12 cellular contexts compared by ENCODE assay signal in genomic region chr2:233912799-233913423, GRCh38. TPM values are rescaled to one million over a fixed set of nuclear protein-coding genes. Genes with fewer than 3 reads are reported as not detected.
DNase-seq lines count a peak whose midpoint lies in the region; ATAC-seq and TF ChIP-seq lines count a peak whose summit lies in the region.
"Had no signal": no experiment of that assay in that cellular context is flagged by ENCODE, and none has a peak within 500 bp of the region (broad histone marks: within the 10 kb centered on the region; RNA-seq: fewer than 3 reads in every experiment).

No MANE protein-coding gene starts in this region.

- H3K4me3 Mint-ChIP-seq in MCF 10A (ENCODE audit: unreplicated experiment) = no peak overlapping the region

- H3K9me3 Mint-ChIP-seq in MCF 10A (ENCODE audit: unreplicated experiment) = no peaks in the 10 kb centered on the region

- peaks cover 61% of the 10 kb centered on the region for H3K27me3 Mint-ChIP-seq in MCF 10A (ENCODE audit: insufficient read depth, unreplicated experiment)

- DNase-seq in MCF 10A (ENCODE audit: unreplicated experiment) = peak; percentile 42
- DNase-seq in breast epithelium (ENCODE audit: low spot score in 2 of 2) = no peak
- peak; percentile 4 for DNase-seq in T1000 (lab: John Stamatoyannopoulos, UW)
- peak; percentile 26 to 67 for DNase-seq in foreskin fibroblast
- peak; percentile 51 for DNase-seq in stimulated activated CD8-positive, alpha-beta memory T cell treated with anti-CD3 and anti-CD28 coated beads, Interleukin-4, amount 100 ng/mL, for 48 hours
- DNase-seq in NCI-H2196 (lab: John Stamatoyannopoulos, UW; ENCODE audit: unreplicated experiment) = no peak
- no peak for DNase-seq in ureter (ENCODE audit: low spot score)
- DNase-seq: foreskin melanocyte had no signal

- CTCF ChIA-PET in MCF 10A (lab: Yijun Ruan, JAX) = interaction anchor here (0.6 to 1.8 kb wide), 7 partner anchors 12 to 486 kb away, joined by 3 to 5 read pairs (median 3); no protein-coding TSS in a partner anchor

- no peak overlapping the region for H3K27ac Mint-ChIP-seq in MCF 10A (ENCODE audit: low read depth, unreplicated experiment)

- H3K36me3 ChIP-seq in breast epithelium = no peaks in the 10 kb centered on the region
- H3K36me3 ChIP-seq: BLaER1 treated with 17β-estradiol and CSF1 and Interleukin-3, amounts not matched to agents 10 nM and 100 nM had no signal

- H3K9me3 ChIP-seq in breast epithelium = no peaks in the 10 kb centered on the region
- H3K9me3 ChIP-seq: BLaER1 treated with 17β-estradiol and CSF1 and Interleukin-3, amounts not matched to agents 10 nM and 100 nM had no signal

- no TSS peak for BruUV-seq in MCF 10A (replicated peaks; lab: Mats Ljungman, UMichigan)

- intact Hi-C loops in MCF 10A (cut with micrococcal nuclease) (loop anchor here (10.0 kb wide), 1 partner anchor 468 kb away; no protein-coding TSS in a partner anchor), breast epithelium (cut with DNase I; ENCODE audit: low total_unique reads) (no loop called here)

- H3K4me3 ChIP-seq in breast epithelium (no peak overlapping the region), foreskin fibroblast (ENCODE audit: low read depth in 1 of 2, low read length in 2 of 2) (no peak overlapping the region)
- H3K4me3 ChIP-seq: BLaER1 treated with 17β-estradiol and CSF1 and Interleukin-3, amounts not matched to agents 10 nM and 100 nM had no signal

- H3K4me1 Mint-ChIP-seq in MCF 10A (ENCODE audit: insufficient read depth, unreplicated experiment) = no peaks in the 10 kb centered on the region

- no peak overlapping the region for H3K27ac ChIP-seq in breast epithelium
- H3K27ac ChIP-seq: BLaER1 treated with 17β-estradiol and CSF1 and Interleukin-3, amounts not matched to agents 10 nM and 100 nM had no signal

- no peaks in the 10 kb centered on the region for H3K36me3 Mint-ChIP-seq in MCF 10A (ENCODE audit: insufficient read depth, unreplicated experiment)

- H3K4me1 ChIP-seq in breast epithelium = no peaks in the 10 kb centered on the region
- H3K4me1 ChIP-seq: BLaER1 treated with 17β-estradiol and CSF1 and Interleukin-3, amounts not matched to agents 10 nM and 100 nM had no signal

- peaks cover 0 to 4% of the 10 kb centered on the region in 2 donors for H3K27me3 ChIP-seq in breast epithelium
- H3K27me3 ChIP-seq: BLaER1 treated with 17β-estradiol and CSF1 and Interleukin-3, amounts not matched to agents 10 nM and 100 nM had no signal

- POLR2A ChIA-PET in MCF 10A (lab: Yijun Ruan, JAX) = interaction anchor here (1.0 kb wide), 1 partner anchor 52 kb away, joined by 3 read pairs; no protein-coding TSS in a partner anchor

- no peak for ATAC-seq in HG03097 (IDR thresholded peaks at IDR 0.05; ENCODE audit: low FRiP score, unreplicated experiment)
- ATAC-seq: sciatic nerve had no signal

- TF ChIP-seq CTCF in MCF 10A (IDR thresholded peaks at IDR 0.05; ENCODE audit: unreplicated experiment) (no peak), breast epithelium (IDR thresholded peaks at IDR 0.05) (no peak), foreskin fibroblast (IDR thresholded peaks at IDR 0.05; ENCODE audit: low read depth, low read length) (no peak)

- no peak for TF ChIP-seq POLR2A in breast epithelium (IDR thresholded peaks at IDR 0.05)

RNA-seq across cellular contexts. Expression of gene TRPM8, which starts 4.3 kb away (rescaled TPM):
- total RNA-seq in MCF 10A (2022) (not detected in 2 replicates), breast epithelium (not detected), ureter (not detected)
- total RNA-seq: activated CD8-positive, alpha-beta memory T cell treated with anti-CD3 and anti-CD28 coated beads for 36 hours; sciatic nerve had no signal

RNA-seq across cellular contexts. Expression of gene HJURP, which starts 58.6 kb away (rescaled TPM):
- 12.7 and 29.3 TPM in 2 replicates for total RNA-seq in MCF 10A (2022)
- 1 to 10 TPM in 1 of 3 donors, under 1 TPM in 1, not detected in 1; 0.33 to 3.0 TPM for total RNA-seq in breast epithelium
- total RNA-seq in ureter = 0.31 TPM

Comparison
In these comparisons a context has a peak if more than half of its experiments do, and no peak if none do; other contexts are left out.
1. DNase-seq: peak in MCF 10A (single experiment), T1000 (single experiment), foreskin fibroblast (2 of 2) and stimulated activated CD8-positive, alpha-beta memory T cell treated with anti-CD3 and anti-CD28 coated beads, Interleukin-4, amount 100 ng/mL, for 48 hours (single experiment); none in breast epithelium (0 of 2), NCI-H2196 (single experiment) and ureter (single experiment).